ENCODE assay signal across 12 cellular contexts in genomic region chr12:32400866-32401265, GRCh38. TPM values are rescaled to one million over a fixed set of nuclear protein-coding genes. Genes with fewer than 3 reads are reported as not detected.
DNase-seq lines count a peak whose midpoint lies in the region; ATAC-seq, FAIRE-seq and TF ChIP-seq lines count a peak whose summit lies in the region.
"Had no signal": no experiment of that assay in that cellular context is flagged by ENCODE, and none has a peak within 500 bp of the region (broad histone marks: within the 10 kb centered on the region; RNA-seq: fewer than 3 reads in every experiment).

No MANE protein-coding gene starts in this region.

- no peaks in the 10 kb centered on the region for H3K36me3 Mint-ChIP-seq in activated CD8-positive, alpha-beta T cell treated with anti-CD3 and anti-CD28 coated beads for 36 hours (ENCODE audit: low read depth)

- no peak for ATAC-seq in GM12878
- no peak for ATAC-seq in HG03460 (IDR thresholded peaks at IDR 0.05; ENCODE audit: unreplicated experiment)
- ATAC-seq in activated CD8-positive, alpha-beta T cell treated with anti-CD3 and anti-CD28 coated beads for 36 hours, result no peak

- WGBS in GM12878 (ENCODE audit: insufficient coverage, insufficient replicate concordance, low lambda C conversion rate, missing lambda C conversion rate), result 39% methylated on average over 2 of the region's 2 CpGs
- 13 to 34% (median 26%) methylated on average over 2 of the region's 2 CpGs for WGBS in small intestine, 3 donors

- in situ Hi-C loops in GM12878 (cut with MboI), result no loop called here

- peak overlapping the region; percentile 63 for H3K4me3 ChIP-seq in LNCaP clone FGC (ENCODE audit: low read depth, low read length)
- no peak overlapping the region for H3K4me3 ChIP-seq in GM12878
- H3K4me3 ChIP-seq in keratinocyte (ENCODE audit: control insufficient read depth in 2 of 3, extremely low read depth in 1 of 3, insufficient read depth in 2 of 3, low read depth in 1 of 3, low read length in 3 of 3), result peak overlapping the region; percentile 66 to 91 (median 88)
- H3K4me3 ChIP-seq in small intestine (ENCODE audit: low read depth in 1 of 2, low read length in 2 of 2), result peak overlapping the region; percentile 50 to 80

- dilution Hi-C loops in keratinocyte (cut with MboI; ENCODE audit: extremely low pct_ligation_motif_present, low sequenced_read_pairs), result no loop called here

- no peak for TF ChIP-seq POLR2A in GM12878 (IDR thresholded peaks at IDR 0.05; ENCODE audit: low read depth, low read length)

- H4K20me1 ChIP-seq in GM12878 (ENCODE audit: control insufficient read depth, insufficient read depth) (no peaks in the 10 kb centered on the region), keratinocyte (ENCODE audit: control insufficient read depth, extremely low read depth, insufficient read depth, low read length) (no peaks in the 10 kb centered on the region)

- H3K36me3 ChIP-seq in GM12878 (ENCODE audit: control insufficient read depth in 2 of 2, insufficient read depth in 2 of 2, low read length in 1 of 2) (no peaks in the 10 kb centered on the region), keratinocyte (ENCODE audit: control insufficient read depth in 2 of 2, extremely low read depth in 1 of 2, insufficient read depth in 2 of 2, low read length in 2 of 2) (peaks cover 0 to 4% of the 10 kb centered on the region in 2 experiments), small intestine (ENCODE audit: control insufficient read depth in 2 of 2, insufficient read depth in 2 of 2, low read length in 2 of 2) (no peaks in the 10 kb centered on the region)

- H3K79me2 ChIP-seq in GM12878 (ENCODE audit: control insufficient read depth, insufficient read depth, low read length), result no peaks in the 10 kb centered on the region
- peaks cover 55% of the 10 kb centered on the region for H3K79me2 ChIP-seq in keratinocyte (ENCODE audit: control insufficient read depth, insufficient read depth, low read length)

- H3K27ac Mint-ChIP-seq in activated CD8-positive, alpha-beta T cell treated with anti-CD3 and anti-CD28 coated beads for 36 hours, result no peak overlapping the region
- H3K27ac Mint-ChIP-seq: activated T-cell treated with anti-CD3 and anti-CD28 coated beads, Interleukin-2, amount 50 U/mL, for 24 hours had no signal

- no peak overlapping the region for H3K4me3 Mint-ChIP-seq in activated CD8-positive, alpha-beta T cell treated with anti-CD3 and anti-CD28 coated beads for 36 hours

- RAD21 ChIA-PET in GM12878 (lab: Charles Lee; ENCODE audit: unreplicated experiment), result no interaction called here

- no peaks in the 10 kb centered on the region for H3K9me1 ChIP-seq in keratinocyte (ENCODE audit: control insufficient read depth, extremely low read depth, insufficient read depth, low read length)

- TF ChIP-seq CTCF in LNCaP clone FGC (IDR thresholded peaks at IDR 0.05; ENCODE audit: control insufficient read depth, extremely low read depth, insufficient read depth), result no peak
- TF ChIP-seq CTCF in GM12878 (IDR thresholded peaks at IDR 0.05 in 2 of 3, conservative IDR thresholded peaks at IDR 0.05 in 1 of 3; ENCODE audit: control insufficient read depth in 2 of 3, extremely low read depth in 1 of 3, insufficient read depth in 1 of 3, low read depth in 3 of 3, low read length in 3 of 3), result no peak
- TF ChIP-seq CTCF in keratinocyte (optimal IDR thresholded peaks at IDR 0.05 in 1 of 3, IDR thresholded peaks at IDR 0.05 in 1 of 3, conservative IDR thresholded peaks at IDR 0.05 in 1 of 3; ENCODE audit: extremely low read depth in 1 of 3, insufficient read depth in 2 of 3, low read length in 3 of 3), result no peak
- TF ChIP-seq CTCF in activated CD8-positive, alpha-beta T cell treated with anti-CD3 and anti-CD28 coated beads for 36 hours (IDR thresholded peaks at IDR 0.05), result no peak

- no TSS peak for BruUV-seq in GM12878 (replicated peaks; lab: Mats Ljungman, UMichigan)

- SMC1A ChIA-PET in GM12878 (lab: Charles Lee; ENCODE audit: uncharacterized antibody, unreplicated experiment), result no interaction called here

- intact Hi-C loops in GM12878 (cut with micrococcal nuclease; ENCODE audit: unreplicated experiment), result no loop called here
- intact Hi-C loops in activated CD8-positive, alpha-beta T cell treated with anti-CD3 and anti-CD28 coated beads for 36 hours (cut with micrococcal nuclease), result no loop called here

- H3K27ac ChIP-seq in GM12878 (ENCODE audit: control insufficient read depth, insufficient read depth) (no peak overlapping the region), keratinocyte (ENCODE audit: control insufficient read depth, insufficient read depth, low read length) (peak overlapping the region; percentile 82), small intestine (ENCODE audit: low read depth in 1 of 2, low read length in 1 of 2) (peak overlapping the region; percentile 99)

- H3K9me3 Mint-ChIP-seq in activated CD8-positive, alpha-beta T cell treated with anti-CD3 and anti-CD28 coated beads for 36 hours, result no peaks in the 10 kb centered on the region
- H3K9me3 Mint-ChIP-seq: activated T-cell treated with anti-CD3 and anti-CD28 coated beads, Interleukin-2, amount 50 U/mL, for 24 hours had no signal

- peak; percentile 27 for FAIRE-seq in GM12878 (lab: Jason Lieb, UNC)
- no peak for FAIRE-seq in keratinocyte (lab: Jason Lieb, UNC)
- no peak for FAIRE-seq in small intestine (lab: Jason Lieb, UNC)
- FAIRE-seq: endometrium had no signal

- POLR2A ChIA-PET in GM12878 (lab: Charles Lee), result interaction anchor here (0.6 kb wide), 1 partner anchor 1211 kb away, joined by 3 read pairs; no protein-coding TSS in a partner anchor
- POLR2A ChIA-PET in activated CD8-positive, alpha-beta T cell treated with anti-CD3 and anti-CD28 coated beads for 36 hours (lab: Charles Lee), result no interaction called here

- H3K4me1 ChIP-seq in GM12878 (ENCODE audit: control insufficient read depth, insufficient read depth, low read length) (no peaks in the 10 kb centered on the region), keratinocyte (ENCODE audit: control insufficient read depth, extremely low read depth, insufficient read depth, low read length) (peaks cover 4% of the 10 kb centered on the region), small intestine (ENCODE audit: control insufficient read depth in 2 of 2, insufficient read depth in 1 of 2, low read depth in 1 of 2, low read length in 1 of 2) (peaks cover 0 to 3% of the 10 kb centered on the region in 2 donors)

- no peak for TF ChIP-seq RAD21 in GM12878 (IDR thresholded peaks at IDR 0.05; ENCODE audit: insufficient read depth, low read depth, low read length)

- H2AFZ ChIP-seq in GM12878 (ENCODE audit: control insufficient read depth, low read depth, low read length), result no peak overlapping the region
- no peak overlapping the region for H2AFZ ChIP-seq in keratinocyte (ENCODE audit: control insufficient read depth, low read length)

- H3K9ac ChIP-seq in GM12878 (ENCODE audit: control insufficient read depth, insufficient read depth, low read length) (no peak overlapping the region), keratinocyte (ENCODE audit: control insufficient read depth, extremely low read depth, insufficient read depth, low read length) (peak overlapping the region; percentile 79)

- H3K27me3 ChIP-seq in GM12878 (replicated peaks in 1 of 2; ENCODE audit: control insufficient read depth in 2 of 2, insufficient read depth in 2 of 2, low read length in 1 of 2) (peaks cover 2 to 7% of the 10 kb centered on the region in 2 experiments; a peak in 3 of 4 replicates), keratinocyte (ENCODE audit: control insufficient read depth, extremely low read depth, insufficient read depth, low read length) (no peaks in the 10 kb centered on the region), small intestine (ENCODE audit: control insufficient read depth in 2 of 2, insufficient read depth in 2 of 2, low read length in 2 of 2) (peaks cover 0 to 2% of the 10 kb centered on the region in 2 donors)

- no peak for TF ChIP-seq EP300 in GM12878 (IDR thresholded peaks at IDR 0.05; ENCODE audit: borderline replicate concordance in 1 of 2, control insufficient read depth in 1 of 2, low read depth in 2 of 2, low read length in 2 of 2)

- no peak for DNase-seq in LNCaP clone FGC (ENCODE audit: low read depth)
- DNase-seq in GM12878 (ENCODE audit: low read depth, low spot score), result no peak
- DNase-seq in keratinocyte (ENCODE audit: low read depth, low spot score), result no peak
- DNase-seq in small intestine, result peak; percentile 77
- DNase-seq in activated T-cell treated with anti-CD3 and anti-CD28 coated beads, Interleukin-2, amount 50 U/mL, for 1 hour, result no peak
- DNase-seq in NK-92 (lab: John Stamatoyannopoulos, UW; ENCODE audit: unreplicated experiment), result no peak
- DNase-seq in activated CD8-positive, alpha-beta T cell treated with anti-CD3 and anti-CD28 coated beads for 36 hours, result no peak
- DNase-seq: activated T-cell treated with anti-CD3 and anti-CD28 coated beads, Interleukin-2, amount 50 U/mL, for 24 hours; midbrain; NCI-H1436 treated with DMSO at 0.1 percent for 48 hours had no signal

- peaks cover 36% of the 10 kb centered on the region for H3K27me3 Mint-ChIP-seq in activated CD8-positive, alpha-beta T cell treated with anti-CD3 and anti-CD28 coated beads for 36 hours

- H3K4me2 ChIP-seq in GM12878 (ENCODE audit: control insufficient read depth, insufficient read depth), result no peak overlapping the region
- peak overlapping the region; percentile 88 for H3K4me2 ChIP-seq in keratinocyte (ENCODE audit: control insufficient read depth, extremely low read depth, insufficient read depth, low read depth, low read length)

- H3K4me1 Mint-ChIP-seq in activated CD8-positive, alpha-beta T cell treated with anti-CD3 and anti-CD28 coated beads for 36 hours (ENCODE audit: low read depth), result peaks cover 2% of the 10 kb centered on the region

- H3K9me3 ChIP-seq in GM12878 (replicated peaks; ENCODE audit: control insufficient read depth, insufficient read depth, low read length), result no peaks in the 10 kb centered on the region
- H3K9me3 ChIP-seq in keratinocyte (ENCODE audit: control insufficient read depth, low read depth, low read length), result no peaks in the 10 kb centered on the region
- no peaks in the 10 kb centered on the region for H3K9me3 ChIP-seq in small intestine (ENCODE audit: control insufficient read depth, low read depth)

- CTCF ChIA-PET in GM12878 (lab: Yijun Ruan, JAX), result interaction anchor here (0.6 to 2.1 kb wide), 2 partner anchors 55 to 215 kb away, joined by 3 to 6 read pairs; no protein-coding TSS in a partner anchor
- CTCF ChIA-PET in activated CD8-positive, alpha-beta T cell treated with anti-CD3 and anti-CD28 coated beads for 36 hours (lab: Charles Lee), result interaction anchor here (1.2 kb wide), 1 partner anchor 272 kb away, joined by 3 read pairs; no protein-coding TSS in a partner anchor

RNA-seq across cellular contexts. Expression of gene FGD4, which starts 1.5 kb away (rescaled TPM):
- not detected in 2 replicates for total RNA-seq in GM12878 (2013; cell fraction: nucleolus; rRNA removed)
- total RNA-seq in GM12878 (2014; rRNA removed) (0.11 and 0.17 TPM in 2 replicates), GM12878 (2014; rRNA removed; fragmentation: Illumina TruSeq; extraction: Trizol) (0.09 and 0.13 TPM in 2 replicates), GM12878 (2021) (0.05 and 0.18 TPM in 2 replicates)
- polyA plus RNA-seq in GM12878 (2011; ENCODE audit: low read depth), result not detected
- polyA plus RNA-seq in GM12878 (2011; rRNA removed) (0.03 TPM in 1 of 2 replicates, not detected in the other), GM12878 (2014; fragmentation: Illumina TruSeq; extraction: Trizol) (0.01 and 0.03 TPM in 2 replicates), GM12878 (2014; fragmentation: Nextera tagmentation; extraction: Ambion mirVana) (under 1 TPM in 1 of 2 experiments, not detected in 1; 0.05 TPM), GM12878 (2014; rRNA removed) (0.25 TPM in 1 of 2 replicates, not detected in the other), GM12878 (2016; fragmentation: Nextera tagmentation; extraction: Ambion mirVana) (under 1 TPM; 0.05 to 0.08 TPM), keratinocyte (7.8 to 10.5 TPM (median 7.9 TPM) in 3 replicates), small intestine (10 to 100 TPM in 2 of 3 donors, 1 to 10 TPM in 1; 8.2 to 15.2 (median 13.2) TPM)
- polyA plus RNA-seq in GM12878 (2011; cell fraction: cytosol; rRNA removed), result not detected in 2 replicates
- not detected in 2 replicates for polyA plus RNA-seq in GM12878 (2011; cell fraction: nucleus; rRNA removed)
- 0.03 TPM in 1 of 2 replicates, not detected in the other for polyA plus RNA-seq in GM12878 (2012)
- polyA minus RNA-seq in GM12878 (2011; rRNA and poly(A)+ RNA removed), result 0.10 TPM in 1 of 2 replicates, not detected in the other
- polyA minus RNA-seq in GM12878 (2011; cell fraction: cytosol; rRNA and poly(A)+ RNA removed), result not detected in 2 replicates
- polyA minus RNA-seq in GM12878 (2011; cell fraction: nucleus; rRNA and poly(A)+ RNA removed), result not detected in 2 replicates
- 22.1 TPM for polyA plus RNA-seq in keratinocyte (2011; ENCODE audit: low read depth)
- 4.0 and 7.3 TPM in 2 replicates for polyA plus RNA-seq in keratinocyte (2011; cell fraction: cytosol; rRNA removed)
- 12.3 and 14.2 TPM in 2 replicates for polyA plus RNA-seq in keratinocyte (2011; cell fraction: nucleus; rRNA removed)
- 6.2 and 7.4 TPM in 2 replicates for polyA plus RNA-seq in keratinocyte (2012; ENCODE audit: low replicate concordance)
- 16.5 to 34.5 TPM (median 22.3 TPM) in 3 replicates for polyA minus RNA-seq in keratinocyte
- 26.7 TPM for polyA minus RNA-seq in keratinocyte (2011; cell fraction: cytosol; rRNA and poly(A)+ RNA removed)
- 28.1 and 53.8 TPM in 2 replicates for polyA minus RNA-seq in keratinocyte (2011; cell fraction: nucleus; rRNA and poly(A)+ RNA removed)
- total RNA-seq in activated CD8-positive, alpha-beta T cell treated with anti-CD3 and anti-CD28 coated beads for 36 hours, result under 1 TPM; 0.05 to 0.25 TPM

Comparison
In these comparisons a context has a peak if more than half of its experiments do, and no peak if none do; other contexts are left out.
1. RNA of gene FGD4, which starts 1.5 kb away (polyA plus RNA-seq): 8.2 to 15.2 TPM in small intestine and 4.0 to 22.1 TPM in keratinocyte; 0.01 to 0.25 TPM in GM12878; every median in the first group is over 4 times any median in the second.